In genomic region chr20:53164072-53164471, GRCh38 we compare ENCODE assay signal across 8 cellular contexts.
"Had no signal": no experiment of that assay in that cellular context is flagged by ENCODE, and none has a peak within 500 bp of the region (broad histone marks: within the 10 kb centered on the region; RNA-seq: fewer than 3 reads in every experiment).

No MANE protein-coding gene starts in this region.

- ATAC-seq: GM23338 had no signal

- H2AFZ ChIP-seq: GM23338 had no signal

- DNase-seq: H9, HCEC 1CT, KG1 had no signal

- H3K27ac ChIP-seq: HL-60 had no signal

- H3K9me3 Mint-ChIP-seq: GM23338, H9 had no signal

- H3K27ac Mint-ChIP-seq: GM23338, H9 had no signal

- H3K4me2 ChIP-seq: GM23338 had no signal

- H3K4me3 ChIP-seq: GM23338, K562 had no signal

- FAIRE-seq: H1, H54, K562 had no signal

- H3K4me3 Mint-ChIP-seq: GM23338, H9 had no signal
